ENCODE assay signal across 9 cellular contexts in genomic region chr19:33226550-33227241, GRCh38. TPM values are rescaled to one million over a fixed set of nuclear protein-coding genes. Genes with fewer than 3 reads are reported as not detected.
DNase-seq lines count a peak whose midpoint lies in the region; ATAC-seq lines count a peak whose summit lies in the region.
"Had no signal": no experiment of that assay in that cellular context is flagged by ENCODE, and none has a peak within 500 bp of the region (broad histone marks: within the 10 kb centered on the region; RNA-seq: fewer than 3 reads in every experiment).

No MANE protein-coding gene starts in this region.

- H3K27me3 ChIP-seq in CD4-positive, alpha-beta memory T cell (ENCODE audit: insufficient read depth, low read length): peaks cover 25% of the 10 kb centered on the region
- H3K27me3 ChIP-seq in effector memory CD4-positive, alpha-beta T cell (replicated peaks; ENCODE audit: control insufficient read depth, insufficient read depth, low read length, poor library complexity, severe bottlenecking): peaks cover 38% of the 10 kb centered on the region

- peaks cover 9% of the 10 kb centered on the region for H3K4me1 ChIP-seq in CD4-positive, alpha-beta memory T cell (ENCODE audit: insufficient read depth, low read length)
- H3K4me1 ChIP-seq in effector memory CD4-positive, alpha-beta T cell (ENCODE audit: control insufficient read depth, insufficient read depth, low read length, poor library complexity, severe bottlenecking): peaks cover 11% of the 10 kb centered on the region

- no peak overlapping the region for H3K4me3 ChIP-seq in CD4-positive, alpha-beta memory T cell (ENCODE audit: low read length in 2 of 2)
- peak overlapping the region; percentile 31 for H3K4me3 ChIP-seq in effector memory CD4-positive, alpha-beta T cell (ENCODE audit: insufficient read depth, low read depth, low read length, poor library complexity, severe bottlenecking)

- H3K9me3 ChIP-seq in CD4-positive, alpha-beta memory T cell (ENCODE audit: control insufficient read depth in 1 of 2, low read length in 2 of 2): no peaks in the 10 kb centered on the region
- H3K9me3 ChIP-seq in effector memory CD4-positive, alpha-beta T cell (ENCODE audit: control insufficient read depth, low read length): peaks cover 6% of the 10 kb centered on the region

- peaks cover 3 to 11% of the 10 kb centered on the region in 2 donors for H3K36me3 Mint-ChIP-seq in CD4-positive, alpha-beta memory T cell
- H3K36me3 Mint-ChIP-seq in natural killer cell treated with Interleukin-12 subunit alpha and Interleukin-12 subunit beta and Interleukin-15 and Interleukin-18, amount 100 ng/mL, for 72 hours: peaks cover 16% of the 10 kb centered on the region

- POLR2A ChIA-PET in CD4-positive, alpha-beta memory T cell (lab: Charles Lee; ENCODE audit: partially characterized antibody): no interaction called here

- H3K9me3 Mint-ChIP-seq in CD4-positive, alpha-beta memory T cell: peaks cover 2 to 38% (median 23%) of the 10 kb centered on the region in 8 donors
- H3K9me3 Mint-ChIP-seq in natural killer cell treated with Interleukin-12 subunit alpha and Interleukin-12 subunit beta and Interleukin-15 and Interleukin-18, amount 100 ng/mL, for 72 hours: peaks cover 6% of the 10 kb centered on the region

- peak overlapping the region; percentile 65 to 82 (median 77) for H3K4me3 Mint-ChIP-seq in CD4-positive, alpha-beta memory T cell
- peak overlapping the region; percentile 54 for H3K4me3 Mint-ChIP-seq in natural killer cell treated with Interleukin-12 subunit alpha and Interleukin-12 subunit beta and Interleukin-15 and Interleukin-18, amount 100 ng/mL, for 72 hours

- H3K27me3 Mint-ChIP-seq in CD4-positive, alpha-beta memory T cell: peaks cover 50% of the 10 kb centered on the region in 2 donors
- H3K27me3 Mint-ChIP-seq in natural killer cell treated with Interleukin-12 subunit alpha and Interleukin-12 subunit beta and Interleukin-15 and Interleukin-18, amount 100 ng/mL, for 72 hours: peaks cover 32 to 34% of the 10 kb centered on the region in 2 donors

- CTCF ChIA-PET in CD4-positive, alpha-beta memory T cell (lab: Charles Lee; ENCODE audit: partially characterized antibody): interaction anchor here (1.0 kb wide), 1 partner anchor 9 kb away, joined by 3 read pairs; no protein-coding TSS in a partner anchor

- H3K36me3 ChIP-seq in CD4-positive, alpha-beta memory T cell (ENCODE audit: insufficient read depth, low read length): no peaks in the 10 kb centered on the region
- no peaks in the 10 kb centered on the region for H3K36me3 ChIP-seq in effector memory CD4-positive, alpha-beta T cell (ENCODE audit: control insufficient read depth, insufficient read depth, low read length)
- H3K36me3 ChIP-seq: tibial nerve had no signal

- intact Hi-C loops in CD4-positive, alpha-beta memory T cell (cut with micrococcal nuclease): no loop called here
- intact Hi-C loops in posterior vena cava (cut with DNase I): no loop called here

- H3K4me1 Mint-ChIP-seq in CD4-positive, alpha-beta memory T cell: peaks cover 4 to 13% (median 7%) of the 10 kb centered on the region in 4 donors
- peaks cover 0 to 9% of the 10 kb centered on the region in 2 donors for H3K4me1 Mint-ChIP-seq in natural killer cell treated with Interleukin-12 subunit alpha and Interleukin-12 subunit beta and Interleukin-15 and Interleukin-18, amount 100 ng/mL, for 72 hours (ENCODE audit: low read depth in 2 of 2)

- DNase-seq in CD4-positive, alpha-beta memory T cell: no peak
- DNase-seq in NCI-H2029 (lab: John Stamatoyannopoulos, UW) (peak; percentile 7), NCI-H1048 (lab: John Stamatoyannopoulos, UW) (no peak), posterior vena cava (ENCODE audit: low spot score) (no peak), ureter (ENCODE audit: low spot score) (no peak)
- no peak for DNase-seq in effector memory CD4-positive, alpha-beta T cell
- no peak for DNase-seq in natural killer cell treated with Interleukin-12 subunit alpha and Interleukin-12 subunit beta and Interleukin-15 and Interleukin-18, amount 100 ng/mL, for 72 hours (ENCODE audit: low spot score)

- no peak overlapping the region for H3K27ac Mint-ChIP-seq in CD4-positive, alpha-beta memory T cell
- H3K27ac Mint-ChIP-seq in natural killer cell treated with Interleukin-12 subunit alpha and Interleukin-12 subunit beta and Interleukin-15 and Interleukin-18, amount 100 ng/mL, for 72 hours: no peak overlapping the region

- H3K27ac ChIP-seq in CD4-positive, alpha-beta memory T cell (ENCODE audit: low read depth, low read length): no peak overlapping the region
- H3K27ac ChIP-seq in effector memory CD4-positive, alpha-beta T cell (ENCODE audit: insufficient read depth, low read length, poor library complexity, severe bottlenecking): no peak overlapping the region
- H3K27ac ChIP-seq: tibial nerve had no signal

- peak; percentile 18 to 71 for ATAC-seq in natural killer cell treated with Interleukin-12 subunit alpha and Interleukin-12 subunit beta and Interleukin-15 and Interleukin-18, amount 100 ng/mL, for 72 hours
- no peak for ATAC-seq in HG03457 (IDR thresholded peaks at IDR 0.05; ENCODE audit: unreplicated experiment)

RNA-seq across cellular contexts. Expression of gene SLC7A10, which starts 1.0 kb away (rescaled TPM):
- total RNA-seq in CD4-positive, alpha-beta memory T cell: not detected
- not detected for polyA plus RNA-seq in CD4-positive, alpha-beta memory T cell
- total RNA-seq in natural killer cell treated with Interleukin-12 subunit alpha and Interleukin-12 subunit beta and Interleukin-15 and Interleukin-18, amount 100 ng/mL, for 72 hours: not detected
- total RNA-seq in posterior vena cava: not detected
- not detected for total RNA-seq in ureter

RNA-seq across cellular contexts. Expression of gene LRP3, which starts 32.6 kb away (rescaled TPM):
- total RNA-seq in CD4-positive, alpha-beta memory T cell: under 1 TPM in 1 of 2 experiments, not detected in 1; 0.32 TPM
- polyA plus RNA-seq in CD4-positive, alpha-beta memory T cell: not detected
- not detected for total RNA-seq in natural killer cell treated with Interleukin-12 subunit alpha and Interleukin-12 subunit beta and Interleukin-15 and Interleukin-18, amount 100 ng/mL, for 72 hours
- total RNA-seq in posterior vena cava (10 to 100 TPM; 36.1 to 36.8 TPM), ureter (15.0 TPM)

Comparison
In these comparisons a context has a peak if more than half of its experiments do, and no peak if none do; other contexts are left out.
1. RNA of gene LRP3, which starts 32.6 kb away (total RNA-seq): 36.1 to 36.8 TPM in posterior vena cava and 15.0 TPM in ureter (single experiment); 0.32 TPM in CD4-positive, alpha-beta memory T cell and not detected in natural killer cell treated with Interleukin-12 subunit alpha and Interleukin-12 subunit beta and Interleukin-15 and Interleukin-18, amount 100 ng/mL, for 72 hours; every median in the first group is over 10 times any median in the second.